ENCODE assay signal across 8 cellular contexts in genomic region chr7:44018857-44019807, GRCh38. TPM values are rescaled to one million over a fixed set of nuclear protein-coding genes. Genes with fewer than 3 reads are reported as not detected.
DNase-seq lines count a peak whose midpoint lies in the region; ATAC-seq, FAIRE-seq and TF ChIP-seq lines count a peak whose summit lies in the region.
"Not testable (repeated sequence)": the region's sequence is repeated elsewhere in the genome, so short reads cannot be mapped to it uniquely, and the experiment has no call there.

No MANE protein-coding gene starts in this region.

- dilution Hi-C loops in endothelial cell of umbilical vein (cut with MboI; ENCODE audit: extremely low pct_ligation_motif_present, low sequenced_read_pairs) = not testable (repeated sequence)

- H3K4me3 ChIP-seq in HUES6 (ENCODE audit: low read depth, low read length) = peak overlapping the region; percentile 89
- H3K4me3 ChIP-seq in NT2/D1 (ENCODE audit: insufficient read length, low read depth) = peak overlapping the region; percentile 82
- H3K4me3 ChIP-seq in endothelial cell of umbilical vein (replicated peaks in 1 of 3; ENCODE audit: insufficient read depth in 1 of 3, low read depth in 1 of 3, low read length in 3 of 3) = peak overlapping the region; percentile 35 to 63 (median 61)

- DNase-seq in DMS114 treated with DMSO at 0.1 percent for 48 hours (lab: John Stamatoyannopoulos, UW; ENCODE audit: unreplicated experiment) (peak; percentile 88), NT2/D1 (ENCODE audit: low read depth, low spot score) (peak; percentile 96), endothelial cell of umbilical vein (ENCODE audit: low read depth, low spot score) (peak; percentile 95), middle frontal gyrus (ENCODE audit: extremely low spot score, low spot score) (peak; percentile 97)
- peak; percentile 99 for DNase-seq in activated CD8-positive, alpha-beta memory T cell treated with anti-CD3 and anti-CD28 coated beads, Interleukin-2, amount 50 U/mL, for 4 hours
- DNase-seq in stimulated activated CD8-positive, alpha-beta memory T cell treated with anti-CD3 and anti-CD28 coated beads, Interleukin-15, amount 100 ng/mL, for 48 hours (ENCODE audit: low read depth in 2 of 2) = peak; percentile 98 to 99

- POLR2A ChIA-PET in endothelial cell of umbilical vein (lab: Charles Lee) = interaction anchor here (0.6 kb wide), 1 partner anchor 34 kb away, joined by 3 read pairs; no protein-coding TSS in a partner anchor

- peak; percentile 90 for ATAC-seq in GM21515 (IDR thresholded peaks at IDR 0.05; ENCODE audit: unreplicated experiment)

- peak; percentile 66 for TF ChIP-seq POLR2A in endothelial cell of umbilical vein (IDR thresholded peaks at IDR 0.05; ENCODE audit: low read depth, low read length)

- H2AFZ ChIP-seq in endothelial cell of umbilical vein (ENCODE audit: low read depth, low read length) = peak overlapping the region; percentile 79

- H3K79me2 ChIP-seq in endothelial cell of umbilical vein (ENCODE audit: control insufficient read depth, insufficient read depth, low read length) = not testable (repeated sequence)

- H3K36me3 ChIP-seq in HUES6 (ENCODE audit: control insufficient read depth, insufficient read depth, low read length); NT2/D1 (ENCODE audit: insufficient read depth, insufficient read length, low read length); endothelial cell of umbilical vein (ENCODE audit: control insufficient read depth in 2 of 2, extremely low read depth in 1 of 2, insufficient read depth in 2 of 2, low read length in 2 of 2): not testable (repeated sequence)

- H3K27me3 ChIP-seq in HUES6 (ENCODE audit: control insufficient read depth, insufficient read depth, low read length); NT2/D1 (ENCODE audit: insufficient read depth, insufficient read length); endothelial cell of umbilical vein (ENCODE audit: control insufficient read depth in 2 of 2, insufficient read depth in 2 of 2, low read length in 2 of 2): not testable (repeated sequence)

- CTCF ChIA-PET in endothelial cell of umbilical vein (lab: Charles Lee) = interaction anchor here (1.0 to 2.4 kb wide), 13 partner anchors 25 to 547 kb away, joined by 3 to 34 read pairs (median 4); partner anchors contain the start of genes DBNL, POLD2 and YKT6

- intact Hi-C loops in endothelial cell of umbilical vein (cut with micrococcal nuclease) = loop anchor here (1.0 kb wide), 1 partner anchor 25 kb away; the partner anchor contains the start of gene DBNL

- H3K9me1 ChIP-seq in endothelial cell of umbilical vein (replicated peaks; ENCODE audit: control insufficient read depth, extremely low read depth, insufficient read depth, low read length) = not testable (repeated sequence)

- H3K4me2 ChIP-seq in endothelial cell of umbilical vein (ENCODE audit: insufficient read depth, low read length) = peak overlapping the region; percentile 36

- FAIRE-seq in endothelial cell of umbilical vein (lab: Jason Lieb, UNC) = not testable (repeated sequence)

- H3K9ac ChIP-seq in HUES6 (ENCODE audit: low read length) (peak overlapping the region; percentile 81), NT2/D1 (ENCODE audit: insufficient read length, low read depth) (peak overlapping the region; percentile 76), endothelial cell of umbilical vein (replicated peaks; ENCODE audit: extremely low read depth, insufficient read depth, low read length) (peak overlapping the region; percentile 19)

- peak; percentile 66 to 82 for TF ChIP-seq CTCF in endothelial cell of umbilical vein (IDR thresholded peaks at IDR 0.05; ENCODE audit: extremely low read depth in 1 of 2, insufficient read depth in 1 of 2, low read depth in 1 of 2, low read length in 2 of 2)

- H3K9me3 ChIP-seq in HUES6 (ENCODE audit: control insufficient read depth, insufficient read depth, low read depth, low read length); NT2/D1 (ENCODE audit: insufficient read depth, low read length); endothelial cell of umbilical vein (replicated peaks; ENCODE audit: control insufficient read depth, insufficient read depth, low read length): not testable (repeated sequence)

- BruUV-seq in endothelial cell of umbilical vein (replicated peaks; lab: Mats Ljungman, UMichigan) = not testable (repeated sequence)

- H4K20me1 ChIP-seq in endothelial cell of umbilical vein (replicated peaks; ENCODE audit: control insufficient read depth, extremely low read depth, insufficient read depth, low read length) = not testable (repeated sequence)

- not testable (repeated sequence) for H3K27ac ChIP-seq in HUES6 (ENCODE audit: low read depth, low read length); endothelial cell of umbilical vein (ENCODE audit: insufficient read depth, low read depth, low read length)

- not testable (repeated sequence) for H3K4me1 ChIP-seq in HUES6 (ENCODE audit: control insufficient read depth, insufficient read depth, low read length); NT2/D1 (ENCODE audit: insufficient read depth, insufficient read length); endothelial cell of umbilical vein (ENCODE audit: control insufficient read depth, extremely low read depth, insufficient read depth, low read length)

TF ChIP-seq in endothelial cell of umbilical vein, 7 proteins besides CTCF, POLR2A, EP300 and RAD21:
- peak; percentile 85 for TF ChIP-seq POLR2AphosphoS5 (IDR thresholded peaks at IDR 0.05; ENCODE audit: insufficient read depth, low read depth, low read length)

RNA-seq across cellular contexts. Expression of gene SPDYE1, which starts 21.4 kb away (rescaled TPM):
- 0.12 TPM in 1 of 2 replicates, not detected in the other for total RNA-seq in endothelial cell of umbilical vein
- polyA plus RNA-seq in endothelial cell of umbilical vein = not detected in 2 replicates
- polyA plus RNA-seq in endothelial cell of umbilical vein (2011; cell fraction: cytosol; rRNA removed) = not detected in 2 replicates
- not detected in 2 replicates for polyA plus RNA-seq in endothelial cell of umbilical vein (2011; cell fraction: nucleus; rRNA removed)
- polyA plus RNA-seq in endothelial cell of umbilical vein (2012) = 0.15 TPM in 1 of 2 replicates, not detected in the other
- polyA minus RNA-seq in endothelial cell of umbilical vein = not detected in 2 replicates
- not detected for polyA minus RNA-seq in endothelial cell of umbilical vein (2011; cell fraction: cytosol; rRNA and poly(A)+ RNA removed)
- polyA minus RNA-seq in endothelial cell of umbilical vein (2011; cell fraction: nucleus; rRNA and poly(A)+ RNA removed) = not detected in 2 replicates

RNA-seq across cellular contexts. Expression of gene DBNL, which starts 25.4 kb away (rescaled TPM):
- total RNA-seq in endothelial cell of umbilical vein = 92.1 and 94.0 TPM in 2 replicates
- 123 and 127 TPM in 2 replicates for polyA plus RNA-seq in endothelial cell of umbilical vein
- polyA plus RNA-seq in endothelial cell of umbilical vein (2011; cell fraction: cytosol; rRNA removed) = 105 and 113 TPM in 2 replicates
- 82.6 and 86.3 TPM in 2 replicates for polyA plus RNA-seq in endothelial cell of umbilical vein (2011; cell fraction: nucleus; rRNA removed)
- 74.8 and 76.6 TPM in 2 replicates for polyA plus RNA-seq in endothelial cell of umbilical vein (2012)
- polyA minus RNA-seq in endothelial cell of umbilical vein = 90.7 and 99.1 TPM in 2 replicates
- 28.6 TPM for polyA minus RNA-seq in endothelial cell of umbilical vein (2011; cell fraction: cytosol; rRNA and poly(A)+ RNA removed)
- polyA minus RNA-seq in endothelial cell of umbilical vein (2011; cell fraction: nucleus; rRNA and poly(A)+ RNA removed) = 31.1 and 43.7 TPM in 2 replicates

RNA-seq across cellular contexts. Expression of gene PGAM2, which starts 46.2 kb away (rescaled TPM):
- not detected in 2 replicates for total RNA-seq in endothelial cell of umbilical vein
- 0.11 and 0.19 TPM in 2 replicates for polyA plus RNA-seq in endothelial cell of umbilical vein
- 0.14 TPM in 1 of 2 replicates, not detected in the other for polyA plus RNA-seq in endothelial cell of umbilical vein (2011; cell fraction: cytosol; rRNA removed)
- polyA plus RNA-seq in endothelial cell of umbilical vein (2011; cell fraction: nucleus; rRNA removed) = 0.36 TPM in 1 of 2 replicates, not detected in the other
- not detected in 2 replicates for polyA plus RNA-seq in endothelial cell of umbilical vein (2012)
- not detected in 2 replicates for polyA minus RNA-seq in endothelial cell of umbilical vein
- polyA minus RNA-seq in endothelial cell of umbilical vein (2011; cell fraction: cytosol; rRNA and poly(A)+ RNA removed) = not detected
- 0.58 TPM in 1 of 2 replicates, not detected in the other for polyA minus RNA-seq in endothelial cell of umbilical vein (2011; cell fraction: nucleus; rRNA and poly(A)+ RNA removed)

Comparison
In these comparisons a context has a peak if more than half of its experiments do, and no peak if none do; other contexts are left out.
1. H3K9ac ChIP-seq: peak in every context shown above with its lines; median percentile 81 in HUES6; 76 in NT2/D1; 19 in endothelial cell of umbilical vein.